Comparison of ENCODE assay signal across 20 cellular contexts in genomic region chr18:70553245-70553960, GRCh38.
DNase-seq lines count a peak whose midpoint lies in the region; ATAC-seq lines count a peak whose summit lies in the region.
"Had no signal": no experiment of that assay in that cellular context is flagged by ENCODE, and none has a peak within 500 bp of the region (broad histone marks: within the 10 kb centered on the region; RNA-seq: fewer than 3 reads in every experiment).

No MANE protein-coding gene starts in this region.

- H3K18ac ChIP-seq in mesendoderm (ENCODE audit: low read length): no peak overlapping the region

- no peaks in the 10 kb centered on the region for H3K4me1 Mint-ChIP-seq in central memory CD8-positive, alpha-beta T cell

- no peak overlapping the region for H3K4ac ChIP-seq in mesendoderm (ENCODE audit: low read depth, low read length)

- no peak overlapping the region for H4K8ac ChIP-seq in mesendoderm (ENCODE audit: low read depth, low read length)

- no peaks in the 10 kb centered on the region for H3K4me1 ChIP-seq in mesendoderm (ENCODE audit: control insufficient read depth, low read depth, low read length)
- H3K4me1 ChIP-seq: heart right ventricle, Peyer's patch, vagina had no signal

- ATAC-seq in central memory CD8-positive, alpha-beta T cell (replicated peaks; ENCODE audit: extremely low read depth, poor library complexity, severe bottlenecking): peak; percentile 73
- ATAC-seq in GM21526 (IDR thresholded peaks at IDR 0.05; ENCODE audit: low FRiP score, unreplicated experiment): no peak
- ATAC-seq: heart right ventricle had no signal

- no peak overlapping the region for H3K27ac Mint-ChIP-seq in central memory CD8-positive, alpha-beta T cell (ENCODE audit: low read depth)
- H3K27ac Mint-ChIP-seq: activated naive CD4-positive, alpha-beta T cell treated with anti-CD3 and anti-CD28 coated beads, Interleukin-2, amount 10 ng/mL, durations not matched to agents 7 days and 5 days had no signal

- no peaks in the 10 kb centered on the region for H3K36me3 ChIP-seq in mesendoderm (ENCODE audit: control insufficient read depth, insufficient read depth, low read length)
- H3K36me3 ChIP-seq: heart right ventricle, neutrophil, Peyer's patch, thoracic aorta, vagina had no signal

- peak in 4 of 6 experiments; percentile 1 to 65 (median 50) for DNase-seq in stimulated activated naive CD4-positive, alpha-beta T cell (lab: John Stamatoyannopoulos, UW)
- DNase-seq in stimulated activated naive CD4-positive, alpha-beta T cell treated with Interleukin-2 at 50 U/mL for 16 hours (lab: John Stamatoyannopoulos, UW): no peak
- DNase-seq in NCI-H524 treated with DMSO at 0.1 percent for 48 hours (lab: John Stamatoyannopoulos, UW) (peak; percentile 1), superior temporal gyrus (ENCODE audit: extremely low spot score) (peak; percentile 33), mesendoderm (no peak), head of caudate nucleus (no peak)
- DNase-seq in central memory CD8-positive, alpha-beta T cell (ENCODE audit: low spot score in 2 of 2): no peak
- DNase-seq: ACHN; activated CD4-positive, alpha-beta T cell treated with anti-CD3 and anti-CD28 coated beads for 48 hours; activated naive CD4-positive, alpha-beta T cell treated with anti-CD3 and anti-CD28 coated beads, Interleukin-2, amount 10 ng/mL, durations not matched to agents 7 days and 5 days; EL; erythroblast; heart right ventricle; mammary epithelial cell; NCI-H446 treated with DMSO at 0.1 percent for 48 hours; Peyer's patch had no signal

- H3K4me3 ChIP-seq in mesendoderm (ENCODE audit: low read length): no peak overlapping the region
- H3K4me3 ChIP-seq: heart right ventricle, Peyer's patch, thoracic aorta, vagina had no signal

- H3K79me2 ChIP-seq in mesendoderm (ENCODE audit: control insufficient read depth, insufficient read depth, low read length): no peaks in the 10 kb centered on the region

- H3K4me2 ChIP-seq in mesendoderm (ENCODE audit: low read length): no peak overlapping the region

- no CpG with 5 or more reads among the region's 10 CpGs for WGBS in mesendoderm (ENCODE audit: extremely low coverage, insufficient coverage, low lambda C conversion rate)

- H3K27ac ChIP-seq in mesendoderm (ENCODE audit: low read depth, low read length): no peak overlapping the region
- H3K27ac ChIP-seq: heart right ventricle, neutrophil, Peyer's patch, thoracic aorta, vagina had no signal

- H3K9ac ChIP-seq in mesendoderm (ENCODE audit: low read length): no peak overlapping the region

- no peak overlapping the region for H3K23ac ChIP-seq in mesendoderm (ENCODE audit: low read length)

- H3K4me3 Mint-ChIP-seq in central memory CD8-positive, alpha-beta T cell: no peak overlapping the region
- H3K4me3 Mint-ChIP-seq: activated naive CD4-positive, alpha-beta T cell treated with anti-CD3 and anti-CD28 coated beads, Interleukin-2, amount 10 ng/mL, durations not matched to agents 7 days and 5 days had no signal

- no peaks in the 10 kb centered on the region for H3K27me3 Mint-ChIP-seq in central memory CD8-positive, alpha-beta T cell
- H3K27me3 Mint-ChIP-seq: activated naive CD4-positive, alpha-beta T cell treated with anti-CD3 and anti-CD28 coated beads, Interleukin-2, amount 10 ng/mL, durations not matched to agents 7 days and 5 days had no signal

- no peak overlapping the region for H3K56ac ChIP-seq in mesendoderm (ENCODE audit: low read length)

- intact Hi-C loops in head of caudate nucleus (cut with DNase I): no loop called here

- H2BK15ac ChIP-seq in mesendoderm (replicated peaks; ENCODE audit: low read depth): no peak overlapping the region

- no peak overlapping the region for H4K5ac ChIP-seq in mesendoderm (ENCODE audit: low read length)

- no peaks in the 10 kb centered on the region for H3K27me3 ChIP-seq in mesendoderm (ENCODE audit: insufficient read depth, low read length, poor library complexity)
- H3K27me3 ChIP-seq: heart right ventricle, neutrophil, Peyer's patch, vagina had no signal

- no peak overlapping the region for H2BK120ac ChIP-seq in mesendoderm (ENCODE audit: low read depth, low read length)

- peaks cover 5% of the 10 kb centered on the region for H3K9me3 Mint-ChIP-seq in central memory CD8-positive, alpha-beta T cell

- H3K79me1 ChIP-seq in mesendoderm (ENCODE audit: low read length): no peaks in the 10 kb centered on the region

- H2AK5ac ChIP-seq in mesendoderm (ENCODE audit: low read length): no peak overlapping the region

- no peaks in the 10 kb centered on the region for H3K36me3 Mint-ChIP-seq in central memory CD8-positive, alpha-beta T cell (ENCODE audit: insufficient read depth)
- H3K36me3 Mint-ChIP-seq: activated naive CD4-positive, alpha-beta T cell treated with anti-CD3 and anti-CD28 coated beads, Interleukin-2, amount 10 ng/mL, durations not matched to agents 7 days and 5 days had no signal

- no peak overlapping the region for H2BK5ac ChIP-seq in mesendoderm (ENCODE audit: low read length)

Comparison
In these comparisons a context has a peak if more than half of its experiments do, and no peak if none do; other contexts are left out.
1. DNase-seq: peak in stimulated activated naive CD4-positive, alpha-beta T cell (4 of 6), NCI-H524 treated with DMSO at 0.1 percent for 48 hours (single experiment) and superior temporal gyrus (single experiment); none in stimulated activated naive CD4-positive, alpha-beta T cell treated with Interleukin-2 at 50 U/mL for 16 hours (single experiment), central memory CD8-positive, alpha-beta T cell (0 of 2), mesendoderm (single experiment) and head of caudate nucleus (0 of 42).